ENCODE assay signal across 8 cellular contexts in genomic region chr12:16606201-16606849, GRCh38. TPM values are rescaled to one million over a fixed set of nuclear protein-coding genes. Genes with fewer than 3 reads are reported as not detected.
DNase-seq lines count a peak whose midpoint lies in the region; ATAC-seq and TF ChIP-seq lines count a peak whose summit lies in the region.

No MANE protein-coding gene starts in this region.

- H3K4me1 ChIP-seq in GM23248 (ENCODE audit: insufficient read depth) (0 out of 2 replicates have a peak, but pooled peaks cover 5% of the 10 kb centered on the region), transverse colon (peaks cover 0 to 17% (median 2%) of the 10 kb centered on the region in 4 donors)

- H2AFZ ChIP-seq in GM23248: peak overlapping the region; percentile 90

- H3K27me3 Mint-ChIP-seq in chondrocyte (ENCODE audit: low read depth): peaks cover 26% of the 10 kb centered on the region

- H3K36me3 Mint-ChIP-seq in chondrocyte (ENCODE audit: low read depth): no peaks in the 10 kb centered on the region

- no peaks in the 10 kb centered on the region for H3K36me3 ChIP-seq in GM23248 (ENCODE audit: low read depth)
- H3K36me3 ChIP-seq in transverse colon: no peaks in the 10 kb centered on the region

- H3K27me3 ChIP-seq in GM23248 (replicated peaks; ENCODE audit: insufficient read depth): no peaks in the 10 kb centered on the region
- H3K27me3 ChIP-seq in transverse colon: peaks cover 58% of the 10 kb centered on the region

- peaks cover 18% of the 10 kb centered on the region for H3K4me1 Mint-ChIP-seq in chondrocyte (ENCODE audit: low read depth)

- in situ Hi-C loops in GM23248 (cut with MboI): no loop called here
- in situ Hi-C loops in transverse colon (cut with MboI; ENCODE audit: low pct_ligation_motif_present in 1 of 4, low pct_unique_long_range_greater_than_20kb in 1 of 4, low sequenced_read_pairs in 3 of 4): no loop called here

- H3K27ac ChIP-seq in GM23248: no peak overlapping the region
- peak overlapping the region; percentile 51 to 85 (median 71) for H3K27ac ChIP-seq in transverse colon

- peak overlapping the region; percentile 53 for H3K9ac ChIP-seq in GM23248

- peak; percentile 37 for DNase-seq in COR-L47 (lab: John Stamatoyannopoulos, UW)
- peak; percentile 68 for DNase-seq in GM23248
- peak; percentile 67 for DNase-seq in NCI-H2029 treated with DMSO at 0.1 percent for 48 hours (lab: John Stamatoyannopoulos, UW)
- no peak for DNase-seq in chondrocyte (ENCODE audit: low spot score)
- peak in 1 of 2 donors; percentile 86 for DNase-seq in lower leg skin (ENCODE audit: low spot score in 2 of 2)
- DNase-seq in transverse colon: no peak
- DNase-seq in HuH-7.5 (ENCODE audit: low spot score): no peak

- TF ChIP-seq EP300 in transverse colon (IDR thresholded peaks at IDR 0.05; ENCODE audit: low read depth): no peak

- H3K4me3 ChIP-seq in GM23248 (peak overlapping the region; percentile 83), lower leg skin (ENCODE audit: low read depth, poor library complexity, severe bottlenecking) (peak overlapping the region; percentile 10), transverse colon (peak overlapping the region; percentile 33 to 45 (median 39))

- H3K79me2 ChIP-seq in GM23248 (ENCODE audit: insufficient read depth): no peaks in the 10 kb centered on the region

- intact Hi-C loops in lower leg skin (cut with DNase I; ENCODE audit: low total_unique reads) (no loop called here), transverse colon (cut with DNase I; ENCODE audit: low total_unique reads) (no loop called here)

- no peaks in the 10 kb centered on the region for H3K9me2 ChIP-seq in GM23248 (ENCODE audit: insufficient read depth)

- H3K4me3 Mint-ChIP-seq in chondrocyte (ENCODE audit: unreplicated experiment): peak overlapping the region; percentile 76

- H3F3A ChIP-seq in GM23248 (ENCODE audit: insufficient read depth): 0 out of 2 replicates have a peak, but pooled peaks cover 5% of the 10 kb centered on the region

- WGBS in GM23248 (ENCODE audit: low coverage in 1 of 2, low lambda C conversion rate in 2 of 2, missing lambda C conversion rate in 2 of 2), 2 experiments: 4 to 5% methylated on average over 25 to 26 of the region's 26 CpGs
- WGBS in lower leg skin, 2 donors: 1 to 2% methylated on average over 26 of the region's 26 CpGs
- 0 to 1% methylated on average over 10 to 26 of the region's 26 CpGs for WGBS in transverse colon (ENCODE audit: low coverage in 1 of 2), 2 donors

- TF ChIP-seq CTCF in chondrocyte (IDR thresholded peaks at IDR 0.05) (no peak), lower leg skin (IDR thresholded peaks at IDR 0.05) (no peak), transverse colon (IDR thresholded peaks at IDR 0.05) (no peak)

- no peak overlapping the region for H3K27ac Mint-ChIP-seq in chondrocyte (ENCODE audit: unreplicated experiment)

- H4K20me1 ChIP-seq in GM23248 (ENCODE audit: insufficient read depth): no peaks in the 10 kb centered on the region

- no peaks in the 10 kb centered on the region for H3K9me3 Mint-ChIP-seq in chondrocyte (ENCODE audit: low read depth)

- TF ChIP-seq POLR2A in lower leg skin (IDR thresholded peaks at IDR 0.05) (no peak), transverse colon (IDR thresholded peaks at IDR 0.05) (no peak)

- H3K9me3 ChIP-seq in GM23248 (ENCODE audit: low read depth) (no peaks in the 10 kb centered on the region), transverse colon (no peaks in the 10 kb centered on the region)

- H3K4me2 ChIP-seq in GM23248 (ENCODE audit: unreplicated experiment): peak overlapping the region; percentile 99

- ATAC-seq in GM19455 (IDR thresholded peaks at IDR 0.05; ENCODE audit: unreplicated experiment): no peak

RNA-seq across cellular contexts. Expression of gene LMO3, which starts 0.4 kb away (rescaled TPM):
- not detected in 2 replicates for total RNA-seq in GM23248 (2014; rRNA removed; shearing (Covaris generic))
- polyA plus RNA-seq in GM23248 (2016; fragmentation: Nextera tagmentation; extraction: Ambion mirVana): 0.27 and 0.38 TPM in 2 replicates
- total RNA-seq in chondrocyte (0.31 to 0.57 TPM in 2 of 3 replicates, not detected in the other), lower leg skin (1 to 10 TPM; 1.7 to 5.8 (median 3.4) TPM), transverse colon (10 to 100 TPM in 3 of 4 donors, 1 to 10 TPM in 1; 9.2 to 55.1 (median 41.0) TPM)

Comparison
In these comparisons a context has a peak if more than half of its experiments do, and no peak if none do; other contexts are left out.
1. DNase-seq: peak in COR-L47 (single experiment), GM23248 (single experiment) and NCI-H2029 treated with DMSO at 0.1 percent for 48 hours (single experiment); none in chondrocyte (single experiment), transverse colon (single experiment) and HuH-7.5 (single experiment).
2. H3K4me3 ChIP-seq: peak in every context shown above with its lines; median percentile 83 in GM23248; 39 in transverse colon; 10 in lower leg skin.